ENCODE assay signal across 23 cellular contexts in genomic region chr10:17265468-17265867, GRCh38.
"Had no signal": no experiment of that assay in that cellular context is flagged by ENCODE, and none has a peak within 500 bp of the region (broad histone marks: within the 10 kb centered on the region; RNA-seq: fewer than 3 reads in every experiment).

No MANE protein-coding gene starts in this region.

- H3K36me3 ChIP-seq: esophagus squamous epithelium, neutrophil, right atrium auricular region, sigmoid colon, tibial nerve, upper lobe of right lung, vagina had no signal

- H3K4me3 ChIP-seq: dorsolateral prefrontal cortex, esophagus squamous epithelium, hepatocyte, lung, right atrium auricular region, sigmoid colon, skin epidermis, testis, tibial nerve, upper lobe of right lung, vagina had no signal

- H3K79me2 ChIP-seq: hepatocyte had no signal

- DNase-seq: cortex of kidney; dorsolateral prefrontal cortex; effector CD8-positive, alpha-beta T cell; esophagus squamous epithelium; foreskin fibroblast; head of caudate nucleus; left colon; left ventricle myocardium superior; naive thymus-derived CD4-positive, alpha-beta T cell; sigmoid colon; stimulated activated CD4-positive, alpha-beta T cell treated with anti-CD3 and anti-CD28 coated beads, Interleukin-2, amount 100 ng/mL, for 24 hours; stimulated activated CD4-positive, alpha-beta T cell treated with anti-CD3 and anti-CD28 coated beads, Interleukin-4, amount 100 ng/mL, for 4 hours; stimulated activated naive B cell treated with anti-CD40 and anti-IgM and Interleukin-4, amounts not matched to agents 10 μg/mL and 1 μg/mL and 100 μg/mL, for 72 hours; stimulated activated naive CD8-positive, alpha-beta T cell treated with anti-CD3 and anti-CD28 coated beads, Interleukin-15, amount 100 ng/mL, for 72 hours; testis; upper lobe of right lung had no signal

- ATAC-seq: left colon; left ventricle myocardium superior; naive thymus-derived CD4-positive, alpha-beta T cell; stimulated activated naive B cell treated with anti-CD40 and anti-IgM and Interleukin-4, amounts not matched to agents 10 μg/mL and 1 μg/mL and 100 μg/mL, for 72 hours; stimulated activated naive CD8-positive, alpha-beta T cell treated with anti-CD3 and anti-CD28 coated beads, Interleukin-15, amount 100 ng/mL, for 72 hours; upper lobe of right lung had no signal

- H3K9me3 ChIP-seq: testis had no signal

- H3K27me3 ChIP-seq: hepatocyte, neutrophil, right atrium auricular region, sigmoid colon, testis, upper lobe of right lung, vagina had no signal

- H3K4me2 ChIP-seq: hepatocyte had no signal

- H3K27ac ChIP-seq: dorsolateral prefrontal cortex, esophagus squamous epithelium, hepatocyte, neutrophil, right atrium auricular region, sigmoid colon, skin epidermis, testis, tibial nerve, upper lobe of right lung, vagina had no signal

- H3K4me1 ChIP-seq: esophagus squamous epithelium, right atrium auricular region, sigmoid colon, testis, tibial nerve, upper lobe of right lung, vagina had no signal

- H2AFZ ChIP-seq: hepatocyte had no signal
